ENCODE assay signal across 8 cellular contexts in the genomic region with DNA sequence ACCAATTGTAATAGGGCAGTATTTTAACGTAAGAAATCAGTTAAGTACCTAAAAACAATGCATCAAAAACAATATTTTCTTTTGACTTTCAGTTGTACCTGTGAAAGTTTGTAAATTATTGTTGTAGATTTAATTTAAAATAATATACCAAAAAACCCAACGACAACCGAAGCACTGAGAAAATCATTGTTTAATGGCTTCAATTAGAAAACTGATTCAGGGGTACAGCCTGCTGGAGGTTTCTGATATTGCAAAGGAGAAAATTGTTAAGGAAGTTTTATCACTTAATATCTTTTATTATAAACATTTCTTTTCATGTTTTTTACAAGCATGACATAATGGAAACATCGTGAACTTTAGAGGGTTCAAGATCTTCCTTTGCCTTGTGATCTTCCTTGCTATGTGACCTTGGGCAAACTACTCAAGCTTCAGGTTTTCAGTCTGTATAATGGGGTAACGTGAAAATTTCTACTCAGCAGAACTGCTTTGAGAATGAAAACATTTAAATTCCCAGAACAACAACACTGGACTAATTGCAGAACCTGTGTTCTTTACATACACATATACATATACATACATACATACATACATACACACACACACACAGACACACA.
A peak's percentile ranks its signal among the peaks of the same experiment; 100 is the strongest.
DNase-seq lines count a peak whose midpoint lies in the region; ATAC-seq and TF ChIP-seq lines count a peak whose summit lies in the region.

No MANE protein-coding gene starts in this region.

- intact Hi-C loops in esophagus squamous epithelium (cut with DNase I) (no loop called here), sciatic nerve (cut with DNase I) (no loop called here)

- H3K4me3 Mint-ChIP-seq in activated T-cell treated with anti-CD3 and anti-CD28 coated beads, Interleukin-2, amount 50 U/mL, for 24 hours, result no peak overlapping the region

- no peak for TF ChIP-seq POLR2A in esophagus squamous epithelium (IDR thresholded peaks at IDR 0.05)

- H3K27me3 Mint-ChIP-seq in activated T-cell treated with anti-CD3 and anti-CD28 coated beads, Interleukin-2, amount 50 U/mL, for 24 hours, result no peaks in the 10 kb centered on the region

- H3K9me3 ChIP-seq in esophagus squamous epithelium, result no peaks in the 10 kb centered on the region

- H3K36me3 ChIP-seq in esophagus squamous epithelium, result no peaks in the 10 kb centered on the region

- H3K27ac ChIP-seq in esophagus squamous epithelium, result no peak overlapping the region

- no peak overlapping the region for H3K4me3 ChIP-seq in esophagus squamous epithelium

- no peaks in the 10 kb centered on the region for H3K36me3 Mint-ChIP-seq in activated T-cell treated with anti-CD3 and anti-CD28 coated beads, Interleukin-2, amount 50 U/mL, for 24 hours (ENCODE audit: low read depth)

- H3K4me1 ChIP-seq in esophagus squamous epithelium, result no peaks in the 10 kb centered on the region

- 33 to 47% methylated on average over 5 of the region's 5 CpGs for WGBS in esophagus squamous epithelium, 2 donors

- peak; percentile 52 for ATAC-seq in sciatic nerve
- no peak for ATAC-seq in HG03159 (IDR thresholded peaks at IDR 0.05; ENCODE audit: unreplicated experiment)
- ATAC-seq in GM19395 (IDR thresholded peaks at IDR 0.05; ENCODE audit: unreplicated experiment), result no peak

- no peak for DNase-seq in GM10266 (ENCODE audit: extremely low spot score)
- DNase-seq in NCI-H69 (lab: John Stamatoyannopoulos, UW), result peak; percentile 43
- no peak for DNase-seq in esophagus squamous epithelium (lab: John Stamatoyannopoulos, UW)
- no peak for DNase-seq in sciatic nerve (ENCODE audit: low spot score)
- DNase-seq in activated T-cell treated with anti-CD3 and anti-CD28 coated beads, Interleukin-2, amount 50 U/mL, for 24 hours, result no peak
- DNase-seq in activated CD4-positive, alpha-beta T cell treated with anti-CD3 and anti-CD28 coated beads, Interleukin-2, amount 50 U/mL, for 48 hours, result no peak

- no peak overlapping the region for H3K27ac Mint-ChIP-seq in activated T-cell treated with anti-CD3 and anti-CD28 coated beads, Interleukin-2, amount 50 U/mL, for 24 hours

- TF ChIP-seq CTCF in GM10266 (IDR thresholded peaks at IDR 0.05; ENCODE audit: control insufficient read depth, insufficient read depth, low read depth, missing control alignments) (peak; percentile 52), esophagus squamous epithelium (IDR thresholded peaks at IDR 0.05) (peak; percentile 33 to 79 (median 64))

- no peaks in the 10 kb centered on the region for H3K27me3 ChIP-seq in esophagus squamous epithelium

- H3K4me1 Mint-ChIP-seq in activated T-cell treated with anti-CD3 and anti-CD28 coated beads, Interleukin-2, amount 50 U/mL, for 24 hours (ENCODE audit: low read depth), result peaks cover 21% of the 10 kb centered on the region

- no peaks in the 10 kb centered on the region for H3K9me3 Mint-ChIP-seq in activated T-cell treated with anti-CD3 and anti-CD28 coated beads, Interleukin-2, amount 50 U/mL, for 24 hours
